ENCODE assay signal across 19 cellular contexts in the genomic region with DNA sequence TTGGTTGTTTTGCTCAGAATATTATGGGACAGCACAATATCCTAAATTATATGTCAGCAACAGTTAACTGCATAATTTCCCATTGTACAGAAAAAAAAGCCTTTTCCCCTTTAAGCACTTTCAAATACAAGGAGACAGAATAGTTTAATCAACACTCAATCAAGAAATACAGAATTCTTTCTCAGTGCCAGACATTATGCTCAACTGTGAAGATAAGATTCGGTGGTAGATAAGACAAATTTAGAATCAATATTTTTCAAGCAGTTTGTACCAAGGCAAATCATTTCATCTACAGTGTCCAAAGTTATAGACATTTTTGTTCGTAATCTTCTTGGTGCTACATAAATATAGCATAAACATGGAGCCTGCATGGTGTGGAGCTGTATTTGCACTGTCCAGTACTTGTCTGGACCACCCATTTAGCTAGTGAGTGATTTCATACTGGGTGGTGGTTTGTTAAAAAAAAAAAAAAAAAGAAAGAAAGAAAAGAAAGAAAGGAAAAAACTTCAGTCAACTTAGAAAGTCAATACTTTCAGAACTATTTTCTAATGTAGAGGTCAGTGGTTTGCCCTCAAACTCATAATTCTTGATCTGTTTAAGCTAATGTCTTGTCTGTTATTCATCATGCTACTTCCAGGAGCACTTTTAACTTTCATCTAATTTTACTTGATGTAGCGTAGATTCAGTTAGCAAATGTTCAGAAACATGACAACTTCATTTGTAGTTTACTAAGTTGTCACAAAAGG.
A peak's percentile ranks its signal among the peaks of the same experiment; 100 is the strongest.
DNase-seq lines count a peak whose midpoint lies in the region; ATAC-seq, FAIRE-seq and TF ChIP-seq lines count a peak whose summit lies in the region.
"Had no signal": no experiment of that assay in that cellular context is flagged by ENCODE, and none has a peak within 500 bp of the region (broad histone marks: within the 10 kb centered on the region; RNA-seq: fewer than 3 reads in every experiment).

No MANE protein-coding gene starts in this region.

- H3K79me1 ChIP-seq in IMR-90 (ENCODE audit: low read depth in 1 of 2, low read length in 2 of 2), result no peaks in the 10 kb centered on the region

- H3K9ac ChIP-seq in IMR-90 (ENCODE audit: low read depth, low read length), result no peak overlapping the region
- H3K9ac ChIP-seq: GM23248 had no signal

- POLR2A ChIA-PET in IMR-90 (lab: Charles Lee; ENCODE audit: unreplicated experiment), result no interaction called here

- no peak overlapping the region for H3K4me3 ChIP-seq in IMR-90 (ENCODE audit: insufficient read depth, low read depth, low read length)
- no peak overlapping the region for H3K4me3 ChIP-seq in left lung
- H3K4me3 ChIP-seq: GM23248 had no signal

- FAIRE-seq in endometrium (lab: Jason Lieb, UNC) (peak; percentile 33), GM19239 (lab: Jason Lieb, UNC) (no peak)
- FAIRE-seq: H54, HepG2, HTR-8/SVneo had no signal

- ATAC-seq in IMR-90 (ENCODE audit: low read depth), result no peak
- peak; percentile 74; the same call in 2 of the 3 replicates for ATAC-seq in SK-N-SH treated with all-trans-retinoic acid at 6 μM for 48 hours
- peak; percentile 21 for ATAC-seq in left lung
- no peak for ATAC-seq in GM18861 (IDR thresholded peaks at IDR 0.05; ENCODE audit: unreplicated experiment)
- ATAC-seq: HCT116, HepG2 had no signal

- BruUV-seq in IMR-90 (replicated peaks; lab: Mats Ljungman, UMichigan), result no TSS peak

- H4K20me1 ChIP-seq in IMR-90 (ENCODE audit: insufficient read depth, low read length), result no peaks in the 10 kb centered on the region

- H3K27ac ChIP-seq in IMR-90 (ENCODE audit: insufficient read depth, low read length) (no peak overlapping the region), left lung (no peak overlapping the region)
- H3K27ac ChIP-seq: GM23248 had no signal

- dilution Hi-C loops in IMR-90 (cut with HindIII; ENCODE audit: low sequenced_read_pairs, unreplicated experiment), result no loop called here

- no peak overlapping the region for H3K4me2 ChIP-seq in IMR-90 (ENCODE audit: low read depth, low read length)

- H2AK5ac ChIP-seq in IMR-90 (ENCODE audit: low read depth, low read length), result no peak overlapping the region

- H3K9me1 ChIP-seq in IMR-90 (ENCODE audit: insufficient read depth, low read length), result no peaks in the 10 kb centered on the region

- H3K36me3 ChIP-seq in IMR-90 (ENCODE audit: control insufficient read depth, insufficient read depth, low read length), result no peaks in the 10 kb centered on the region
- H3K36me3 ChIP-seq in left lung, result no peaks in the 10 kb centered on the region

- H3K18ac ChIP-seq in IMR-90 (ENCODE audit: low read depth, low read length), result no peak overlapping the region

- H3K4ac ChIP-seq in IMR-90 (ENCODE audit: low read depth, low read length), result no peak overlapping the region

- H2AK9ac ChIP-seq in IMR-90 (replicated peaks; ENCODE audit: low read depth, low read length, poor library complexity), result no peak overlapping the region

- no peaks in the 10 kb centered on the region for H3K9me3 ChIP-seq in IMR-90 (ENCODE audit: control insufficient read depth, insufficient read depth, low read length)
- peaks cover 0 to 2% of the 10 kb centered on the region in 2 donors for H3K9me3 ChIP-seq in left lung

- H3K23ac ChIP-seq in IMR-90 (ENCODE audit: low read depth, low read length), result no peak overlapping the region

- H3K4me1 ChIP-seq in IMR-90 (ENCODE audit: control insufficient read depth, insufficient read depth, low read length) (no peaks in the 10 kb centered on the region), left lung (no peaks in the 10 kb centered on the region)

- TF ChIP-seq POLR2A in IMR-90 (IDR thresholded peaks at IDR 0.05; ENCODE audit: low read depth, low read length), result no peak

- H2BK5ac ChIP-seq in IMR-90 (ENCODE audit: low read depth, low read length, poor library complexity, severe bottlenecking), result no peak overlapping the region

- no peak overlapping the region for H2BK120ac ChIP-seq in IMR-90 (ENCODE audit: low read depth, low read length)

- no peak overlapping the region for H2BK20ac ChIP-seq in IMR-90 (ENCODE audit: low read depth, low read length)

- CTCF ChIA-PET in IMR-90 (lab: Yijun Ruan, JAX), result interaction anchor here (0.6 kb wide), 1 partner anchor 746 kb away, joined by 4 read pairs; no protein-coding TSS in a partner anchor

- DNase-seq in IMR-90 (peak; percentile 4), left lung (no peak), NCI-H526 treated with DMSO at 0.1 percent for 48 hours (lab: John Stamatoyannopoulos, UW) (no peak), GM19239 (ENCODE audit: insufficient read length, low spot score) (no peak), midbrain (lab: John Stamatoyannopoulos, UW) (no peak)
- DNase-seq: 8988T; ACHN; C1 segment of cervical spinal cord; Calu3; CD4-positive, alpha-beta T cell; DMS 273 treated with DMSO at 0.1 percent for 48 hours; GM23248 had no signal

- intact Hi-C loops in IMR-90 (cut with micrococcal nuclease) (no loop called here), left lung (cut with DNase I) (no loop called here)

- no CpG with 5 or more reads among the region's 3 CpGs for WGBS in IMR-90 (ENCODE audit: extremely low coverage in 2 of 2, insufficient read length in 1 of 2), 2 experiments

- H3K14ac ChIP-seq in IMR-90 (replicated peaks; ENCODE audit: low read depth, low read length), result no peak overlapping the region

- H4K91ac ChIP-seq in IMR-90 (ENCODE audit: insufficient read depth, low read depth, low read length), result no peak overlapping the region

- H2BK15ac ChIP-seq in IMR-90 (ENCODE audit: low read depth, low read length), result no peak overlapping the region

- TF ChIP-seq RAD21 in IMR-90 (IDR thresholded peaks at IDR 0.05; ENCODE audit: low read length), result no peak

- H3K27me3 ChIP-seq in IMR-90 (ENCODE audit: control insufficient read depth, insufficient read depth, low read length), result no peaks in the 10 kb centered on the region
- H3K27me3 ChIP-seq in left lung, result no peaks in the 10 kb centered on the region

- TF ChIP-seq CTCF in IMR-90 (conservative IDR thresholded peaks at IDR 0.05; ENCODE audit: low read depth, low read length) (no peak), left lung (IDR thresholded peaks at IDR 0.05) (no peak)

- in situ Hi-C loops in IMR-90 (cut with MboI; ENCODE audit: low sequenced_read_pairs), result no loop called here

- H3K56ac ChIP-seq in IMR-90 (ENCODE audit: extremely low read depth, insufficient read depth, low read length), result no peak overlapping the region

- H4K8ac ChIP-seq in IMR-90 (ENCODE audit: low read depth in 2 of 2, low read length in 2 of 2), result no peak overlapping the region

- no peak overlapping the region for H4K5ac ChIP-seq in IMR-90 (ENCODE audit: low read depth, low read length)

- H2AFZ ChIP-seq in IMR-90 (replicated peaks; ENCODE audit: low read length, poor library complexity), result no peak overlapping the region

TF ChIP-seq in IMR-90, 13 proteins besides CTCF, POLR2A, EP300 and RAD21 (continues in another document):
- TF ChIP-seq, protein P1, sequence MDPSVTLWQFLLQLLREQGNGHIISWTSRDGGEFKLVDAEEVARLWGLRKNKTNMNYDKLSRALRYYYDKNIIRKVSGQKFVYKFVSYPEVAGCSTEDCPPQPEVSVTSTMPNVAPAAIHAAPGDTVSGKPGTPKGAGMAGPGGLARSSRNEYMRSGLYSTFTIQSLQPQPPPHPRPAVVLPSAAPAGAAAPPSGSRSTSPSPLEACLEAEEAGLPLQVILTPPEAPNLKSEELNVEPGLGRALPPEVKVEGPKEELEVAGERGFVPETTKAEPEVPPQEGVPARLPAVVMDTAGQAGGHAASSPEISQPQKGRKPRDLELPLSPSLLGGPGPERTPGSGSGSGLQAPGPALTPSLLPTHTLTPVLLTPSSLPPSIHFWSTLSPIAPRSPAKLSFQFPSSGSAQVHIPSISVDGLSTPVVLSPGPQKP (IDR thresholded peaks at IDR 0.05; ENCODE audit: borderline replicate concordance, low read depth, low read length), result no peak
- TF ChIP-seq, protein P2, sequence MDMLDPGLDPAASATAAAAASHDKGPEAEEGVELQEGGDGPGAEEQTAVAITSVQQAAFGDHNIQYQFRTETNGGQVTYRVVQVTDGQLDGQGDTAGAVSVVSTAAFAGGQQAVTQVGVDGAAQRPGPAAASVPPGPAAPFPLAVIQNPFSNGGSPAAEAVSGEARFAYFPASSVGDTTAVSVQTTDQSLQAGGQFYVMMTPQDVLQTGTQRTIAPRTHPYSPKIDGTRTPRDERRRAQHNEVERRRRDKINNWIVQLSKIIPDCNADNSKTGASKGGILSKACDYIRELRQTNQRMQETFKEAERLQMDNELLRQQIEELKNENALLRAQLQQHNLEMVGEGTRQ (IDR thresholded peaks at IDR 0.05; ENCODE audit: low read depth, low read length), result no peak
- TF ChIP-seq MAFK (IDR thresholded peaks at IDR 0.05; ENCODE audit: low read depth, low read length) (no peak), RCOR1 (IDR thresholded peaks at IDR 0.05; ENCODE audit: insufficient replicate concordance, low read length) (no peak), CEBPB (IDR thresholded peaks at IDR 0.05; ENCODE audit: low read depth, low read length) (no peak), NFE2L2 (IDR thresholded peaks at IDR 0.05; ENCODE audit: low read depth, low read length) (no peak)

TF ChIP-seq in SK-N-SH treated with all-trans-retinoic acid at 6 μM for 48 hours, 23 proteins besides CTCF, POLR2A, EP300 and RAD21:
- TF ChIP-seq OSR1 (CRISPR knock-in tag; IDR thresholded peaks at IDR 0.05) (no peak), CSDC2 (CRISPR knock-in tag; IDR thresholded peaks at IDR 0.05) (no peak), ZNF8 (CRISPR knock-in tag; IDR thresholded peaks at IDR 0.05) (no peak), ESRRG (CRISPR knock-in tag; IDR thresholded peaks at IDR 0.05) (no peak), ZNF565 (CRISPR knock-in tag; conservative IDR thresholded peaks at IDR 0.05; ENCODE audit: low read depth) (no peak), ISL1 (CRISPR knock-in tag; IDR thresholded peaks at IDR 0.05) (peak; percentile 87), ZFP3 (CRISPR knock-in tag; IDR thresholded peaks at IDR 0.05) (no peak)
TF ChIP-seq in SK-N-SH treated with all-trans-retinoic acid at 6 μM for 48 hours: peak in this region for 1.

Comparison
In these comparisons a context has a peak if more than half of its experiments do, and no peak if none do; other contexts are left out.
1. ATAC-seq: peak in SK-N-SH treated with all-trans-retinoic acid at 6 μM for 48 hours (single experiment) and left lung (single experiment); none in IMR-90 (single experiment) and GM18861 (single experiment).